Comparison of ENCODE assay signal across 20 cellular contexts in genomic region chr1:157145081-157145480, GRCh38. TPM values are rescaled to one million over a fixed set of nuclear protein-coding genes. Genes with fewer than 3 reads are reported as not detected.
"Had no signal": no experiment of that assay in that cellular context is flagged by ENCODE, and none has a peak within 500 bp of the region (broad histone marks: within the 10 kb centered on the region; RNA-seq: fewer than 3 reads in every experiment).

No MANE protein-coding gene starts in this region.

- H3K4me1 ChIP-seq: gastrocnemius medialis, psoas muscle, right lobe of liver had no signal

- H3K27me3 ChIP-seq: gastrocnemius medialis, heart right ventricle, neural progenitor cell, right lobe of liver, spleen, testis, upper lobe of left lung had no signal

- H3K27ac ChIP-seq: gastrocnemius medialis, heart right ventricle, neural progenitor cell, psoas muscle, right lobe of liver, spleen, testis, upper lobe of left lung had no signal

- H3K4me3 ChIP-seq: gastrocnemius medialis, heart right ventricle, lung, neural progenitor cell, psoas muscle, right lobe of liver, spleen, testis, upper lobe of left lung had no signal

- H3K9me3 ChIP-seq: gastrocnemius medialis, heart right ventricle, psoas muscle, right lobe of liver, spleen, testis, upper lobe of left lung had no signal

- DNase-seq: activated CD4-positive, alpha-beta T cell treated with anti-CD3 and anti-CD28 coated beads, Interleukin-2, amount 50 U/mL, for 48 hours; activated CD4-positive, CD25-positive, alpha-beta regulatory T cell treated with anti-CD3 and anti-CD28 coated beads, Interleukin-2, amount 50 U/mL, for 72 hours; activated CD8-positive, alpha-beta memory T cell treated with anti-CD3 and anti-CD28 coated beads, Interleukin-2, amount 10 ng/mL, durations not matched to agents 7 days and 5 days; activated naive CD4-positive, alpha-beta T cell treated with anti-CD3 and anti-CD28 coated beads for 36 hours; activated naive CD8-positive, alpha-beta T cell treated with anti-CD3 and anti-CD28 coated beads, Interleukin-2, amount 50 U/mL, for 24 hours; activated T-cell treated with anti-CD3 and anti-CD28 coated beads, Interleukin-2, amount 50 U/mL, for 1 hour; aorta; gastrocnemius medialis; heart right ventricle; midbrain; psoas muscle; right lobe of liver; spleen; stimulated activated naive CD8-positive, alpha-beta T cell treated with anti-CD3 and anti-CD28 coated beads, Interleukin-15, amount 100 ng/mL, for 72 hours; testis; upper lobe of left lung had no signal

- H3K36me3 ChIP-seq: gastrocnemius medialis, heart right ventricle, neural progenitor cell, right lobe of liver, spleen, upper lobe of left lung had no signal

RNA-seq across cellular contexts. Expression of gene ETV3L, which starts 45.5 kb away (rescaled TPM):
- total RNA-seq: activated CD8-positive, alpha-beta memory T cell treated with anti-CD3 and anti-CD28 coated beads, Interleukin-2, amount 10 ng/mL, durations not matched to agents 7 days and 5 days; activated naive CD4-positive, alpha-beta T cell treated with anti-CD3 and anti-CD28 coated beads for 36 hours; activated T-helper 2 cell treated with anti-CD3 and anti-CD28 coated beads, Interferon-gamma antibody, Interleukin-2, Interleukin-4, amounts not matched to agents 10 μg/mL and 5 μg/mL and 100 μg/mL, durations not matched to agents 14 hours and 24 hours and 36 hours; aorta; gastrocnemius medialis; heart right ventricle; lung; osteocyte; psoas muscle; right lobe of liver; spleen; upper lobe of left lung had no signal
- polyA plus RNA-seq: aorta, heart right ventricle, psoas muscle, spleen had no signal
